16 cellular contexts compared by ENCODE assay signal in genomic region chr11:12744831-12745502, GRCh38.
DNase-seq lines count a peak whose midpoint lies in the region; ATAC-seq and TF ChIP-seq lines count a peak whose summit lies in the region.
"Had no signal": no experiment of that assay in that cellular context is flagged by ENCODE, and none has a peak within 500 bp of the region (broad histone marks: within the 10 kb centered on the region; RNA-seq: fewer than 3 reads in every experiment).

No MANE protein-coding gene starts in this region.

- no peak overlapping the region for H2AFZ ChIP-seq in mesenchymal stem cell (ENCODE audit: low read depth, low read length)
- H2AFZ ChIP-seq in OCI-LY7 (ENCODE audit: low read length), result no peak overlapping the region

- no peak overlapping the region for H3K9ac ChIP-seq in mesenchymal stem cell (ENCODE audit: low read length)

- no peaks in the 10 kb centered on the region for H3K36me3 Mint-ChIP-seq in activated CD4-positive, alpha-beta T cell treated with anti-CD3 and anti-CD28 coated beads for 36 hours (ENCODE audit: low read depth)
- H3K36me3 Mint-ChIP-seq in T-helper 2 cell treated with Interferon-gamma antibody and Interleukin-4, amounts not matched to agents 5 μg/mL and 100 μg/mL, for 36 hours (ENCODE audit: low read depth), result no peaks in the 10 kb centered on the region
- H3K36me3 Mint-ChIP-seq: natural killer cell treated with Interleukin-12 subunit alpha and Interleukin-12 subunit beta and Interleukin-15 and Interleukin-18, amount 100 ng/mL, for 72 hours had no signal

- H3K4me1 Mint-ChIP-seq in activated CD4-positive, alpha-beta T cell treated with anti-CD3 and anti-CD28 coated beads for 36 hours, result no peaks in the 10 kb centered on the region
- H3K4me1 Mint-ChIP-seq in T-helper 2 cell treated with Interferon-gamma antibody and Interleukin-4, amounts not matched to agents 5 μg/mL and 100 μg/mL, for 36 hours (ENCODE audit: low read depth), result no peaks in the 10 kb centered on the region

- H2BK5ac ChIP-seq in mesenchymal stem cell (ENCODE audit: low read depth, low read length, poor library complexity, severe bottlenecking), result no peak overlapping the region

- H3K4me2 ChIP-seq in mesenchymal stem cell (ENCODE audit: low read length, poor library complexity, severe bottlenecking), result peak overlapping the region; percentile 28
- no peak overlapping the region for H3K4me2 ChIP-seq in OCI-LY7 (ENCODE audit: low read length)

- WGBS in mesenchymal stem cell, result 69% methylated on average over 9 of the region's 10 CpGs

- H3K27ac ChIP-seq in mesenchymal stem cell (ENCODE audit: low read length, poor library complexity, severe bottlenecking) (peak overlapping the region; percentile 76), upper lobe of right lung (no peak overlapping the region), OCI-LY7 (ENCODE audit: low read depth, low read length, poor library complexity, severe bottlenecking) (no peak overlapping the region)
- H3K27ac ChIP-seq: ascending aorta had no signal

- peaks cover 10% of the 10 kb centered on the region for H3K27me3 Mint-ChIP-seq in activated CD4-positive, alpha-beta T cell treated with anti-CD3 and anti-CD28 coated beads for 36 hours
- H3K27me3 Mint-ChIP-seq in T-helper 2 cell treated with Interferon-gamma antibody and Interleukin-4, amounts not matched to agents 5 μg/mL and 100 μg/mL, for 36 hours (ENCODE audit: low read depth), result peaks cover 15% of the 10 kb centered on the region

- H3K4me3 ChIP-seq in mesenchymal stem cell (ENCODE audit: insufficient read depth in 1 of 2, low read depth in 1 of 2, low read length in 2 of 2) (no peak overlapping the region), upper lobe of right lung (no peak overlapping the region), OCI-LY7 (ENCODE audit: low read depth, low read length, poor library complexity, severe bottlenecking) (no peak overlapping the region)
- H3K4me3 ChIP-seq: ascending aorta, GM12878 had no signal

- TF ChIP-seq CTCF in upper lobe of right lung (IDR thresholded peaks at IDR 0.05) (no peak), OCI-LY7 (conservative IDR thresholded peaks at IDR 0.05; ENCODE audit: low read length) (no peak)

- H3K4ac ChIP-seq in mesenchymal stem cell (ENCODE audit: low read depth in 1 of 2, low read length in 2 of 2), result no peak overlapping the region

- no peak overlapping the region for H2BK12ac ChIP-seq in mesenchymal stem cell (ENCODE audit: low read length in 2 of 2)

- H2BK15ac ChIP-seq in mesenchymal stem cell (ENCODE audit: low read depth, poor library complexity, severe bottlenecking), result no peak overlapping the region

- DNase-seq in NCI-H82 (lab: John Stamatoyannopoulos, UW) (peak; percentile 15), NCI-H82 treated with DMSO at 0.1 percent for 48 hours (lab: John Stamatoyannopoulos, UW; ENCODE audit: unreplicated experiment) (no peak), cerebellar cortex (ENCODE audit: low spot score) (peak; percentile 73), mesenchymal stem cell (peak; percentile 61), upper lobe of right lung (no peak), OCI-LY7 (ENCODE audit: low spot score) (no peak)
- DNase-seq in activated CD4-positive, alpha-beta T cell treated with anti-CD3 and anti-CD28 coated beads for 36 hours, result no peak
- no peak for DNase-seq in T-helper 2 cell treated with Interferon-gamma antibody and Interleukin-4, amounts not matched to agents 5 μg/mL and 100 μg/mL, for 36 hours (ENCODE audit: low spot score)
- DNase-seq: DMS 273 treated with DMSO at 0.1 percent for 48 hours; MV-4-11; OCI-M1; stimulated activated CD4-positive, alpha-beta T cell treated with anti-CD3 and anti-CD28 coated beads, Interleukin-2, amount 100 ng/mL, for 24 hours; stimulated activated naive CD4-positive, alpha-beta T cell treated with Interleukin-2 at 50 U/mL for 16 hours had no signal

- H3K9me3 Mint-ChIP-seq in activated CD4-positive, alpha-beta T cell treated with anti-CD3 and anti-CD28 coated beads for 36 hours (ENCODE audit: low read depth), result peaks cover 4% of the 10 kb centered on the region
- H3K9me3 Mint-ChIP-seq in T-helper 2 cell treated with Interferon-gamma antibody and Interleukin-4, amounts not matched to agents 5 μg/mL and 100 μg/mL, for 36 hours, result no peaks in the 10 kb centered on the region

- H4K91ac ChIP-seq in mesenchymal stem cell (ENCODE audit: low read length), result no peak overlapping the region

- H3K79me2 ChIP-seq in OCI-LY7 (ENCODE audit: insufficient read depth, low read depth, low read length), result no peaks in the 10 kb centered on the region

- POLR2A ChIA-PET in activated CD4-positive, alpha-beta T cell treated with anti-CD3 and anti-CD28 coated beads for 36 hours (lab: Charles Lee), result no interaction called here
- POLR2A ChIA-PET in OCI-LY7 (lab: Charles Lee), result interaction anchor here (0.7 kb wide), 1 partner anchor 186 kb away, joined by 3 read pairs; no protein-coding TSS in a partner anchor

- H2BK120ac ChIP-seq in mesenchymal stem cell (ENCODE audit: low read depth, low read length), result no peak overlapping the region

- ATAC-seq in upper lobe of right lung, result peak; percentile 45
- ATAC-seq in activated CD4-positive, alpha-beta T cell treated with anti-CD3 and anti-CD28 coated beads for 36 hours, result no peak
- ATAC-seq: GM12878; natural killer cell treated with Interleukin-12 subunit alpha and Interleukin-12 subunit beta and Interleukin-15 and Interleukin-18, amount 100 ng/mL, for 72 hours had no signal

- CTCF ChIA-PET in activated CD4-positive, alpha-beta T cell treated with anti-CD3 and anti-CD28 coated beads for 36 hours (lab: Charles Lee), result interaction anchor here (0.6 to 1.3 kb wide), 4 partner anchors 11 to 1453 kb away, joined by 3 to 4 read pairs (median 3); no protein-coding TSS in a partner anchor
- CTCF ChIA-PET in OCI-LY7 (lab: Charles Lee; ENCODE audit: unreplicated experiment), result no interaction called here

- H4K20me1 ChIP-seq in OCI-LY7 (ENCODE audit: insufficient read depth, low read length), result no peaks in the 10 kb centered on the region; the same call in 1 of the 2 replicates

- no peak overlapping the region for H2AK5ac ChIP-seq in mesenchymal stem cell (ENCODE audit: low read length, severe bottlenecking)

- no peak overlapping the region for H4K8ac ChIP-seq in mesenchymal stem cell (ENCODE audit: low read length)

- H3K4me1 ChIP-seq in mesenchymal stem cell (ENCODE audit: control insufficient read depth, insufficient read depth, low read depth, low read length), result peaks cover 19% of the 10 kb centered on the region
- peaks cover 5% of the 10 kb centered on the region for H3K4me1 ChIP-seq in upper lobe of right lung
- no peaks in the 10 kb centered on the region for H3K4me1 ChIP-seq in OCI-LY7 (ENCODE audit: insufficient read depth, low read length, poor library complexity, severe bottlenecking)

- intact Hi-C loops in upper lobe of right lung (cut with DNase I), result no loop called here
- intact Hi-C loops in activated CD4-positive, alpha-beta T cell treated with anti-CD3 and anti-CD28 coated beads for 36 hours (cut with DNase I, micrococcal nuclease), result no loop called here
- intact Hi-C loops in OCI-LY7 (cut with micrococcal nuclease; ENCODE audit: unreplicated experiment), result no loop called here

- H3K9me2 ChIP-seq in OCI-LY7 (ENCODE audit: insufficient read depth, low read length), result no peaks in the 10 kb centered on the region

- BruUV-seq in OCI-LY7 (replicated peaks; lab: Mats Ljungman, UMichigan), result no TSS peak

- H3K36me3 ChIP-seq in mesenchymal stem cell (ENCODE audit: control insufficient read depth in 1 of 2, insufficient read depth in 2 of 2, low read depth in 1 of 2, low read length in 2 of 2) (peaks cover 2 to 5% of the 10 kb centered on the region in 2 experiments), upper lobe of right lung (no peaks in the 10 kb centered on the region), OCI-LY7 (ENCODE audit: insufficient read depth, low read length) (no peaks in the 10 kb centered on the region)
- H3K36me3 ChIP-seq: ascending aorta had no signal

- no peaks in the 10 kb centered on the region for H3K27me3 ChIP-seq in mesenchymal stem cell (ENCODE audit: control insufficient read depth in 1 of 2, insufficient read depth in 1 of 2, low read length in 2 of 2)
- H3K27me3 ChIP-seq in upper lobe of right lung, result no peaks in the 10 kb centered on the region
- H3K27me3 ChIP-seq: ascending aorta had no signal

- H3K79me1 ChIP-seq in mesenchymal stem cell (replicated peaks; ENCODE audit: low read length, poor library complexity, severe bottlenecking), result peaks cover 23% of the 10 kb centered on the region

- H3K9me3 ChIP-seq in mesenchymal stem cell (ENCODE audit: control insufficient read depth, low read length) (no peaks in the 10 kb centered on the region), upper lobe of right lung (no peaks in the 10 kb centered on the region), OCI-LY7 (ENCODE audit: low read length) (no peaks in the 10 kb centered on the region)
- H3K9me3 ChIP-seq: ascending aorta had no signal

- no peak overlapping the region for H3K4me3 Mint-ChIP-seq in activated CD4-positive, alpha-beta T cell treated with anti-CD3 and anti-CD28 coated beads for 36 hours
- no peak overlapping the region for H3K4me3 Mint-ChIP-seq in T-helper 2 cell treated with Interferon-gamma antibody and Interleukin-4, amounts not matched to agents 5 μg/mL and 100 μg/mL, for 36 hours
- H3K4me3 Mint-ChIP-seq: natural killer cell treated with Interleukin-12 subunit alpha and Interleukin-12 subunit beta and Interleukin-15 and Interleukin-18, amount 100 ng/mL, for 72 hours had no signal

- H3K18ac ChIP-seq in mesenchymal stem cell (ENCODE audit: low read depth in 1 of 2, low read length in 2 of 2), result peak overlapping the region in 1 of 2 experiments; percentile 43

- no peak overlapping the region for H3K23ac ChIP-seq in mesenchymal stem cell (ENCODE audit: low read length in 2 of 2)

- no peak overlapping the region for H3K27ac Mint-ChIP-seq in activated CD4-positive, alpha-beta T cell treated with anti-CD3 and anti-CD28 coated beads for 36 hours
- no peak overlapping the region for H3K27ac Mint-ChIP-seq in T-helper 2 cell treated with Interferon-gamma antibody and Interleukin-4, amounts not matched to agents 5 μg/mL and 100 μg/mL, for 36 hours
- H3K27ac Mint-ChIP-seq: natural killer cell treated with Interleukin-12 subunit alpha and Interleukin-12 subunit beta and Interleukin-15 and Interleukin-18, amount 100 ng/mL, for 72 hours had no signal

- H3K14ac ChIP-seq in mesenchymal stem cell (ENCODE audit: low read length in 2 of 2), result no peak overlapping the region

Comparison
In these comparisons a context has a peak if more than half of its experiments do, and no peak if none do; other contexts are left out.
1. DNase-seq: peak in NCI-H82 (single experiment), cerebellar cortex (single experiment) and mesenchymal stem cell (single experiment); none in NCI-H82 treated with DMSO at 0.1 percent for 48 hours (single experiment), upper lobe of right lung (single experiment), activated CD4-positive, alpha-beta T cell treated with anti-CD3 and anti-CD28 coated beads for 36 hours (single experiment), T-helper 2 cell treated with Interferon-gamma antibody and Interleukin-4, amounts not matched to agents 5 μg/mL and 100 μg/mL, for 36 hours (single experiment) and OCI-LY7 (single experiment).